ENCODE assay signal across 8 cellular contexts in the genomic region with DNA sequence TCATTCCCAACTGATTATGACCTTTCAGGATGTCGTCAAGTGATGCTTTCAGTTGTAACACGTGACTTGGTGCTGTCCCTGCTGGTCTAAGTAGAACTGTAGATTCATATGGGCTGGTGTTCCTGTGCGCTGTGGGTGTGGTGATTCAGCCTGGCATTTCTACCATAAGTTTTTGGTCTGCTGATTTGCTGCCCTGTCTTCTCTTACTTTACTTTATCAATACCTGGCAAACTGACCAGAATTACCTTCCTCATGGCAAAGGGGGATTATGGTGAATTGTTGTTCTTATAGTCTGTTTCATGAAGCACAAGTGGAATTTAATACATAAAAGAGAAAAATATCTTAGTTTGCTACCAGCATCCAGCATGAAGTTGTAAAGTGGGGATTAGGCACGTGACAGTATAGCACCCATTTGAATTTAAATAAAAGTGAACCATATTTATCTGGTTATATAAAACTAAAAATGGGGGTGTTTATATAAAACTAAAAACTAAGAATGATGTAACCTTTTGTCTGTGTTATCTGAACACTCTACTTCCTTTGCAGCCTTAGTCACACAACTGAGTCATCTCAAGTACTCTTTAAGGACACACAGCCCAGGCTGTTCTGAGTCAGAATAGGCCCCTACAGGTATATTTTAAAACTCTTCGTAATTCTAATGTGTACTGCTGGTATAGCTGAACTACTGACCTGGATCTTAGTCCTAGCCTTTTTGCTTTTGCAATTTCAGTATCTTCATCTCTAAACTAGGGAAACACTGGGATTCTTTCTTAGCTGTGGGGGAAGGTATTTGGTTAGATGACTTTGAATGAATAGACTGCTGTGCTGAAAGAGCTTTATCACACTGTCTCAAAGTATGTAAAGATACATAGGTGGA. TPM values are rescaled to one million over a fixed set of nuclear protein-coding genes. Genes with fewer than 3 reads are reported as not detected.
DNase-seq lines count a peak whose midpoint lies in the region; ATAC-seq and TF ChIP-seq lines count a peak whose summit lies in the region.

No MANE protein-coding gene starts in this region.

- TF ChIP-seq CTCF in breast epithelium (IDR thresholded peaks at IDR 0.05), result no peak
- TF ChIP-seq CTCF in MM.1S (IDR thresholded peaks at IDR 0.05; ENCODE audit: low read length), result no peak

- no peaks in the 10 kb centered on the region for H3K9me3 ChIP-seq in breast epithelium
- H3K9me3 ChIP-seq in mesodermal cell (ENCODE audit: control insufficient read depth, low read length), result no peaks in the 10 kb centered on the region
- no peaks in the 10 kb centered on the region for H3K9me3 ChIP-seq in MM.1S (replicated peaks; ENCODE audit: insufficient read depth, low read length)

- no peaks in the 10 kb centered on the region for H3K4me1 ChIP-seq in breast epithelium
- peaks cover 32% of the 10 kb centered on the region for H3K4me1 ChIP-seq in mesodermal cell (ENCODE audit: control insufficient read depth, insufficient read depth, low read length, poor library complexity, severe bottlenecking)
- no peaks in the 10 kb centered on the region for H3K4me1 ChIP-seq in MM.1S (ENCODE audit: low read length)

- no peaks in the 10 kb centered on the region for H3K9me2 ChIP-seq in MM.1S (replicated peaks; ENCODE audit: insufficient read depth, low read length)

- H4K20me1 ChIP-seq in MM.1S (ENCODE audit: insufficient read depth, low read length), result no peaks in the 10 kb centered on the region

- no peaks in the 10 kb centered on the region for H3F3A ChIP-seq in MM.1S (ENCODE audit: insufficient read depth, low read length)

- H3K27me3 ChIP-seq in breast epithelium (no peaks in the 10 kb centered on the region), MM.1S (replicated peaks; ENCODE audit: insufficient read depth, low read length) (no peaks in the 10 kb centered on the region)

- intact Hi-C loops in breast epithelium (cut with DNase I; ENCODE audit: low total_unique reads), result loop anchor here (2.0 to 10.0 kb wide), 2 partner anchors 19 to 107 kb away; no protein-coding TSS in a partner anchor

- H3K36me3 ChIP-seq in breast epithelium, result peaks cover 5% of the 10 kb centered on the region
- H3K36me3 ChIP-seq in mesodermal cell (ENCODE audit: control insufficient read depth, insufficient read depth, low read length), result peaks cover 87% of the 10 kb centered on the region
- H3K36me3 ChIP-seq in MM.1S (replicated peaks; ENCODE audit: insufficient read depth, low read length), result peaks cover 21% of the 10 kb centered on the region; the same call in 1 of the 2 replicates

- TF ChIP-seq POLR2A in breast epithelium (IDR thresholded peaks at IDR 0.05), result no peak

- H2AFZ ChIP-seq in MM.1S (ENCODE audit: low read length), result no peak overlapping the region

- H3K4me3 ChIP-seq in breast epithelium (no peak overlapping the region), mesodermal cell (ENCODE audit: extremely low read depth, insufficient read depth, low read length, poor library complexity, severe bottlenecking) (no peak overlapping the region), MM.1S (ENCODE audit: low read length) (no peak overlapping the region)

- H3K79me2 ChIP-seq in MM.1S (ENCODE audit: low read length), result 0 out of 2 replicates have a peak, but pooled peaks cover 3% of the 10 kb centered on the region

- DNase-seq in SW480 (ENCODE audit: low spot score), result peak; percentile 82
- DNase-seq in breast epithelium (ENCODE audit: low spot score in 2 of 2), result no peak
- peak; percentile 71 for DNase-seq in superior temporal gyrus (ENCODE audit: extremely low spot score)
- DNase-seq in MM.1S, result no peak

- peak; percentile 93 for ATAC-seq in GM18511 (IDR thresholded peaks at IDR 0.05; ENCODE audit: unreplicated experiment)
- ATAC-seq in HG02870 (IDR thresholded peaks at IDR 0.05; ENCODE audit: unreplicated experiment), result peak; percentile 93
- no peak for ATAC-seq in HG02571 (IDR thresholded peaks at IDR 0.05; ENCODE audit: unreplicated experiment)

- peak overlapping the region; percentile 41 to 44 for H3K27ac ChIP-seq in breast epithelium
- H3K27ac ChIP-seq in mesodermal cell (ENCODE audit: low read depth, low read length, severe bottlenecking), result peak overlapping the region; percentile 96
- no peak overlapping the region for H3K27ac ChIP-seq in MM.1S (ENCODE audit: low read length)

- no peak overlapping the region for H3K9ac ChIP-seq in MM.1S (ENCODE audit: low read length)

- H3K4me2 ChIP-seq in MM.1S (ENCODE audit: low read depth, low read length), result no peak overlapping the region

- WGBS in mesodermal cell (ENCODE audit: insufficient coverage in 2 of 2), 2 experiments, result 100% methylated on average over 2 of the region's 5 CpGs; no CpG with 5 or more reads in 1 of the 2 experiments

RNA-seq across cellular contexts. Expression of gene TTC19, which starts 28.3 kb away (rescaled TPM):
- total RNA-seq in breast epithelium, result 100 to 1,000 TPM in 2 of 3 donors, 10 to 100 TPM in 1; 46.4 to 111 (median 105) TPM
- 28.6 TPM for polyA plus RNA-seq in mesodermal cell (2013, experiment 1 of 2)
- polyA plus RNA-seq in mesodermal cell (2013, experiment 2 of 2), result 29.1 TPM

RNA-seq across cellular contexts. Expression of gene ZSWIM7, which starts 28.4 kb away (rescaled TPM):
- 10 to 100 TPM; 19.7 to 20.9 (median 20.3) TPM for total RNA-seq in breast epithelium
- polyA plus RNA-seq in mesodermal cell (2013, experiment 1 of 2), result 48.1 TPM
- 48.6 TPM for polyA plus RNA-seq in mesodermal cell (2013, experiment 2 of 2)

Comparison
In these comparisons a context has a peak if more than half of its experiments do, and no peak if none do; other contexts are left out.
1. DNase-seq: peak in SW480 (single experiment) and superior temporal gyrus (single experiment); none in breast epithelium (0 of 2) and MM.1S (single experiment).